ENCODE assay signal across 23 cellular contexts in genomic region chr6:113731528-113731927, GRCh38.
DNase-seq lines count a peak whose midpoint lies in the region; ATAC-seq and TF ChIP-seq lines count a peak whose summit lies in the region.
"Had no signal": no experiment of that assay in that cellular context is flagged by ENCODE, and none has a peak within 500 bp of the region (broad histone marks: within the 10 kb centered on the region; RNA-seq: fewer than 3 reads in every experiment).

No MANE protein-coding gene starts in this region.

- H2AFZ ChIP-seq in neuron (ENCODE audit: low read depth, low read length) = peak overlapping the region; percentile 2

- H3K9me3 Mint-ChIP-seq in mesothelial cell of epicardium (no peaks in the 10 kb centered on the region), WTC11 (no peaks in the 10 kb centered on the region; the same call in 1 of the 2 replicates)
- H3K9me3 Mint-ChIP-seq: CD4-positive, alpha-beta T cell had no signal

- H3K4me3 ChIP-seq in neuron (ENCODE audit: low read length) = no peak overlapping the region
- H3K4me3 ChIP-seq: A549; BLaER1 treated with 17β-estradiol and CSF1 and Interleukin-3, amounts not matched to agents 10 nM and 100 nM; K562 had no signal

- H3K4me3 Mint-ChIP-seq in mesothelial cell of epicardium = no peak overlapping the region
- no peak overlapping the region for H3K4me3 Mint-ChIP-seq in WTC11
- H3K4me3 Mint-ChIP-seq: CD4-positive, alpha-beta T cell had no signal

- H3K9me3 ChIP-seq in neuron (ENCODE audit: low read length) = no peaks in the 10 kb centered on the region
- H3K9me3 ChIP-seq: A549; BLaER1 treated with 17β-estradiol and CSF1 and Interleukin-3, amounts not matched to agents 10 nM and 100 nM had no signal

- H3K4me1 Mint-ChIP-seq in mesothelial cell of epicardium (peaks cover 22% of the 10 kb centered on the region), WTC11 (no peaks in the 10 kb centered on the region)

- H3K27ac ChIP-seq in 22Rv1 = peak overlapping the region; percentile 26
- H3K27ac ChIP-seq: A549; BLaER1 treated with 17β-estradiol and CSF1 and Interleukin-3, amounts not matched to agents 10 nM and 100 nM had no signal

- DNase-seq in NCI-H774 (lab: John Stamatoyannopoulos, UW) = peak; percentile 26
- DNase-seq in mesothelial cell of epicardium (ENCODE audit: low spot score in 2 of 2, unreplicated experiment in 2 of 2) = no peak
- DNase-seq in G401 (ENCODE audit: low spot score) = no peak
- no peak for DNase-seq in WTC11 (ENCODE audit: low spot score)
- DNase-seq: AML-193; CD4-positive, alpha-beta T cell; COR-L47; DMS79; EL; GF-D8; H7; Kasumi-1; NCI-H1436 treated with DMSO at 0.1 percent for 48 hours; NCI-H187 treated with DMSO at 0.1 percent for 48 hours; Right ventricle myocardium superior; RPMI8226 had no signal

- H3K27me3 Mint-ChIP-seq in mesothelial cell of epicardium (ENCODE audit: low read depth) (no peaks in the 10 kb centered on the region), WTC11 (ENCODE audit: low read depth) (no peaks in the 10 kb centered on the region)

- CTCF ChIA-PET in WTC11 (lab: Charles Lee) = interaction anchor here (0.6 kb wide), 1 partner anchor 350 kb away, joined by 3 read pairs; no protein-coding TSS in a partner anchor

- POLR2A ChIA-PET in WTC11 (lab: Charles Lee) = interaction anchor here (0.6 kb wide), 1 partner anchor 1106 kb away, joined by 3 read pairs; no protein-coding TSS in a partner anchor

- H3K36me3 ChIP-seq in neuron (ENCODE audit: insufficient read depth, low read length) = no peaks in the 10 kb centered on the region
- H3K36me3 ChIP-seq: BLaER1 treated with 17β-estradiol and CSF1 and Interleukin-3, amounts not matched to agents 10 nM and 100 nM had no signal

- H3K27ac Mint-ChIP-seq in mesothelial cell of epicardium (peak overlapping the region; percentile 33), WTC11 (no peak overlapping the region)
- H3K27ac Mint-ChIP-seq: CD4-positive, alpha-beta T cell had no signal

- H3K27me3 ChIP-seq in neuron (ENCODE audit: insufficient read depth, low read length) = no peaks in the 10 kb centered on the region
- H3K27me3 ChIP-seq: BLaER1 treated with 17β-estradiol and CSF1 and Interleukin-3, amounts not matched to agents 10 nM and 100 nM had no signal

- H3K36me3 Mint-ChIP-seq in mesothelial cell of epicardium (no peaks in the 10 kb centered on the region), WTC11 (no peaks in the 10 kb centered on the region)

- ATAC-seq in WTC11 = no peak
- no peak for ATAC-seq in HG03565 (IDR thresholded peaks at IDR 0.05; ENCODE audit: unreplicated experiment)
- ATAC-seq in GM19452 (IDR thresholded peaks at IDR 0.05; ENCODE audit: unreplicated experiment) = no peak
- ATAC-seq: A549, K562 had no signal

- TF ChIP-seq CTCF in 22Rv1 (IDR thresholded peaks at IDR 0.05) (no peak), mesothelial cell of epicardium (IDR thresholded peaks at IDR 0.05; ENCODE audit: unreplicated experiment) (no peak), WTC11 (IDR thresholded peaks at IDR 0.05) (no peak)

- peaks cover 22% of the 10 kb centered on the region for H3K4me1 ChIP-seq in neuron (ENCODE audit: insufficient read depth, low read length)

- in situ Hi-C loops in G401 (cut with HindIII; ENCODE audit: low sequenced_read_pairs) = no loop called here

TF ChIP-seq in WTC11, 78 proteins besides CTCF, POLR2A, EP300 and RAD21 (continues in another document):
- TF ChIP-seq ARID4B (CRISPR knock-in tag; IDR thresholded peaks at IDR 0.05; ENCODE audit: borderline replicate concordance) (no peak), HMGXB4 (CRISPR knock-in tag; IDR thresholded peaks at IDR 0.05) (no peak), IRF1 (CRISPR knock-in tag; IDR thresholded peaks at IDR 0.05) (no peak), EMX1 (CRISPR knock-in tag; IDR thresholded peaks at IDR 0.05) (no peak), FOXP1 (CRISPR knock-in tag; IDR thresholded peaks at IDR 0.05; ENCODE audit: borderline replicate concordance) (no peak), CREB1 (CRISPR knock-in tag; IDR thresholded peaks at IDR 0.05) (no peak), FOXJ3 (CRISPR knock-in tag; IDR thresholded peaks at IDR 0.05; ENCODE audit: borderline replicate concordance) (no peak), OVOL2 (CRISPR knock-in tag; IDR thresholded peaks at IDR 0.05; ENCODE audit: borderline replicate concordance) (no peak), ZNF512 (CRISPR knock-in tag; IDR thresholded peaks at IDR 0.05; ENCODE audit: borderline replicate concordance) (no peak), ERG (CRISPR knock-in tag; IDR thresholded peaks at IDR 0.05) (no peak), ZMAT4 (CRISPR knock-in tag; IDR thresholded peaks at IDR 0.05) (no peak), JUN (CRISPR knock-in tag; IDR thresholded peaks at IDR 0.05) (no peak)
